ENCODE assay signal across 1 cellular context in genomic region chr2:128302011-128302743, GRCh38.
TF ChIP-seq lines count a peak whose summit lies in the region.

No MANE protein-coding gene starts in this region.

TF ChIP-seq in H1, 55 proteins besides CTCF, POLR2A, EP300 and RAD21:
- TF ChIP-seq RXRA (IDR thresholded peaks at IDR 0.05; ENCODE audit: insufficient read depth, low read depth, low read length), result no peak
- no peak for TF ChIP-seq NANOG (IDR thresholded peaks at IDR 0.05; ENCODE audit: insufficient read depth, low read depth, low read length, poor library complexity, severe bottlenecking)
- no peak for TF ChIP-seq SP2 (IDR thresholded peaks at IDR 0.05; ENCODE audit: low read length)
- TF ChIP-seq CHD2 (IDR thresholded peaks at IDR 0.05; ENCODE audit: low read length), result no peak
- no peak for TF ChIP-seq JUN (IDR thresholded peaks at IDR 0.05; ENCODE audit: low read depth, low read length)
- TF ChIP-seq KDM4A (IDR thresholded peaks at IDR 0.05; ENCODE audit: low read depth, low read length, severe bottlenecking), result no peak
TF ChIP-seq in H1: peak in this region for 0.
